Comparison of ENCODE assay signal across 8 cellular contexts in the genomic region with DNA sequence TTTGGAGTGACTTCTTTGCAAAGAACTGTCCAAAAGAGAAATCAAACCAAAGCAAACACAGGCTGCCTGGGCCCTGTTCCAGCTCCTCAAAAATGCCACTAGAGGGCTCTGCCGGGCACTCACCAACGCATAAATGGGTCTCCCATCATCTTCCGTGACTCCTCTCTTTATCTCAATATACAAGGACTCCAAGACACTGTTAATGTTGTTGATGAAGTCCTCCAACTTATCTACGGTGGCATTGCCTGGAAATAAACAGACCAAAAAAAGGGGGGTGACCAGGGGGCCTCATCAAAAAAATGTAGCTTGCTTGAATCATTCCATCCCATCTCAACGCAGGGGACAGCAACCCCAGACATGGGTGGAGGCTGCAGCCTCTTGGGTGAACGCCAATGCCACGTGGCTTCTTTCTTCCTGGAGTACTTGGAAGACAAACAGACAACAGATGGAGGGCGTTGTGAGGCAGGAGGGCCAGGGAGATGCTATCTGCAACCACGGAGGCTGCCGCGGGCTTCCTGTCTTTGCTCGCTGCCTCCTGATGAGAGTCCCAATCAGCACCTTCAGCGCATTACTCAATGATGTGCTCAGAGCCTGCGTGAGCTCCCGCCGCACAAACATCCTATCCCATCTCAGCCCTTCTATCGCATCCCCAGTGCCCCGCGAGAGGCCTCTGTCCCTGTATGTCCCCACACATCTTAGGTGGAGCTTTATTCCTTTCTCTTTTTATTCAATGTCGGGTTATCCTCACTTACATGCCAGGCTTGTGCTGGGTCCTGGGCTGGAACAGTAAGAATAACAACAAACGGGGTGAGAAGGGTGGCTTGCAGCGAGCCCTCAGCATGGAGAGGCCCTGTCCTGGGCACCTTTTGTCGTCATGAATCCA. TPM values are rescaled to one million over a fixed set of nuclear protein-coding genes. Genes with fewer than 3 reads are reported as not detected.
A peak's percentile ranks its signal among the peaks of the same experiment; 100 is the strongest.
DNase-seq lines count a peak whose midpoint lies in the region; ATAC-seq, FAIRE-seq and TF ChIP-seq lines count a peak whose summit lies in the region.

No MANE protein-coding gene starts in this region.

- in situ Hi-C loops in HepG2 (cut with HindIII; ENCODE audit: extremely low pct_ligation_motif_present, low pct_unique_long_range_greater_than_20kb) = no loop called here

- H3K4me2 ChIP-seq in HepG2 (ENCODE audit: low read depth, low read length) = no peak overlapping the region

- H3K4me1 ChIP-seq in colonic mucosa (peaks cover 35% of the 10 kb centered on the region), HepG2 (ENCODE audit: insufficient read depth, low read length) (no peaks in the 10 kb centered on the region)

- no peak for TF ChIP-seq EP300 in HepG2 (IDR thresholded peaks at IDR 0.05; ENCODE audit: low read depth in 2 of 2, low read length in 2 of 2)
- no peak for TF ChIP-seq EP300 in HepG2 (CRISPR knock-in tag; IDR thresholded peaks at IDR 0.05; ENCODE audit: borderline replicate concordance)

- H4K20me1 ChIP-seq in HepG2 (ENCODE audit: insufficient read depth, low read length) = no peaks in the 10 kb centered on the region

- H3K4me3 ChIP-seq in colonic mucosa (no peak overlapping the region), HepG2 (replicated peaks in 1 of 3; ENCODE audit: insufficient read depth in 1 of 3, low read depth in 2 of 3, low read length in 3 of 3) (no peak overlapping the region)

- H3K9ac ChIP-seq in colonic mucosa (ENCODE audit: low read depth in 2 of 2, low read length in 2 of 2) (peak overlapping the region; percentile 32 to 49), HepG2 (ENCODE audit: insufficient read depth, low read depth, low read length) (no peak overlapping the region)

- no peak overlapping the region for H2AFZ ChIP-seq in HepG2 (ENCODE audit: low read length)

- DNase-seq in A172 (ENCODE audit: low spot score) = peak; percentile 85
- DNase-seq in GM19239 (ENCODE audit: insufficient read length, low spot score) = no peak
- DNase-seq in NCI-H526 (lab: John Stamatoyannopoulos, UW) = peak; percentile 18 to 64
- peak; percentile 93 for DNase-seq in activated CD4-positive, alpha-beta T cell treated with anti-CD3 and anti-CD28 coated beads, Interleukin-2, amount 50 U/mL, for 1 hour
- peak; percentile 95 for DNase-seq in colonic mucosa
- DNase-seq in HepG2 (ENCODE audit: low spot score) = peak; percentile 60
- DNase-seq in stimulated activated CD4-positive, alpha-beta T cell treated with anti-CD3 and anti-CD28 coated beads, Interleukin-4, amount 100 ng/mL, for 24 hours = peak; percentile 80

- peak; percentile 91 for FAIRE-seq in GM19239 (lab: Jason Lieb, UNC)
- peak; percentile 90 for FAIRE-seq in HepG2 (lab: Jason Lieb, UNC)

- no peaks in the 10 kb centered on the region for H3K79me2 ChIP-seq in HepG2 (ENCODE audit: insufficient read depth, low read length)

- TF ChIP-seq CTCF in colonic mucosa (IDR thresholded peaks at IDR 0.05) = peak; percentile 74
- peak; percentile 85 for TF ChIP-seq CTCF in HepG2 (CRISPR knock-in tag; IDR thresholded peaks at IDR 0.05)

- H3K9me3 ChIP-seq in colonic mucosa (no peaks in the 10 kb centered on the region), HepG2 (ENCODE audit: low read length) (no peaks in the 10 kb centered on the region)

- POLR2A ChIA-PET in HepG2 (lab: Yijun Ruan, JAX) = interaction anchor here (0.8 to 2.0 kb wide), 4 partner anchors 33 to 139 kb away, joined by 4 to 11 read pairs (median 4); no protein-coding TSS in a partner anchor

- no TSS peak for BruUV-seq in HepG2 (replicated peaks; lab: Mats Ljungman, UMichigan)

- H3K27ac ChIP-seq in colonic mucosa (peak overlapping the region; percentile 71), HepG2 (ENCODE audit: extremely low read length, insufficient read depth, low read length) (no peak overlapping the region)

- H3K36me3 ChIP-seq in colonic mucosa = no peaks in the 10 kb centered on the region
- H3K36me3 ChIP-seq in HepG2 (replicated peaks in 1 of 2; ENCODE audit: control insufficient read depth in 1 of 2, insufficient read depth in 2 of 2, low read length in 2 of 2) = peaks cover 14 to 32% of the 10 kb centered on the region in 2 experiments; a peak in 4 of 5 replicates

- TF ChIP-seq RAD21 in HepG2 (CRISPR knock-in tag; IDR thresholded peaks at IDR 0.05) = peak; percentile 88

- peak; percentile 77 for ATAC-seq in HepG2
- ATAC-seq in GM18870 (IDR thresholded peaks at IDR 0.05; ENCODE audit: unreplicated experiment) = no peak

- intact Hi-C loops in colonic mucosa (cut with DNase I) = loop anchor here (5.0 kb wide), 1 partner anchor 77 kb away; the partner anchor contains the start of gene IL4R
- intact Hi-C loops in HepG2 (cut with micrococcal nuclease; ENCODE audit: unreplicated experiment) = loop anchor here (1.0 to 2.0 kb wide), 4 partner anchors 30 to 222 kb away; no protein-coding TSS in a partner anchor

- H3K27me3 ChIP-seq in colonic mucosa = no peaks in the 10 kb centered on the region
- no peaks in the 10 kb centered on the region for H3K27me3 ChIP-seq in HepG2 (ENCODE audit: control insufficient read depth in 1 of 2, insufficient read depth in 2 of 2, low read length in 2 of 2)

- no peak for TF ChIP-seq POLR2A in HepG2 (IDR thresholded peaks at IDR 0.05; ENCODE audit: insufficient read depth in 1 of 2, low read depth in 2 of 2, low read length in 2 of 2)

- 74% methylated on average over 23 of the region's 23 CpGs for WGBS in HepG2 (ENCODE audit: low lambda C conversion rate)

- CTCF ChIA-PET in HepG2 (lab: Yijun Ruan, JAX; ENCODE audit: low intra/inter-chr PET ratio, low total read pairs) = interaction anchor here (1.2 to 3.2 kb wide), 6 partner anchors 56 to 222 kb away, joined by 4 to 29 read pairs (median 7); no protein-coding TSS in a partner anchor

TF ChIP-seq in HepG2, 621 proteins besides CTCF, POLR2A, EP300 and RAD21 (continues in another document):
- no peak for TF ChIP-seq ZNF260 (CRISPR knock-in tag; IDR thresholded peaks at IDR 0.05; ENCODE audit: borderline replicate concordance, low read depth)

RNA-seq across cellular contexts. Expression of gene KDM8, which starts 32.0 kb away (rescaled TPM):
- total RNA-seq in A172 (2014; rRNA removed; shearing (Covaris generic)) = 2.7 and 6.0 TPM in 2 replicates
- total RNA-seq in colonic mucosa (1 to 10 TPM; 5.2 to 7.1 TPM), HepG2 (2016; rRNA removed; fragmentation: Illumina TruSeq; extraction: Trizol) (5.2 and 8.6 TPM in 2 replicates)
- 4.8 and 8.6 TPM in 2 replicates for total RNA-seq in HepG2 (2016; cell fraction: cytosol; rRNA removed; fragmentation: Illumina TruSeq; extraction: Trizol; ENCODE audit: low read depth)
- total RNA-seq in HepG2 (2016; cell fraction: insoluble cytoplasmic fraction; rRNA removed; fragmentation: Illumina TruSeq; extraction: Trizol) = 6.8 and 8.9 TPM in 2 replicates
- 5.4 and 6.5 TPM in 2 replicates for total RNA-seq in HepG2 (2016; cell fraction: membrane; rRNA removed; fragmentation: Illumina TruSeq; extraction: Trizol)
- total RNA-seq in HepG2 (2016; cell fraction: nucleus; rRNA removed; fragmentation: Illumina TruSeq; extraction: Trizol) = 10.5 and 11.8 TPM in 2 replicates
- 3.3 and 4.0 TPM in 2 replicates for polyA plus RNA-seq in HepG2 (2011; rRNA removed)
- 1.7 and 1.8 TPM in 2 replicates for polyA plus RNA-seq in HepG2 (2011; cell fraction: cytosol; rRNA removed)
- polyA plus RNA-seq in HepG2 (2011; cell fraction: nucleus; rRNA removed) = 18.0 and 23.0 TPM in 2 replicates
- 3.3 and 3.7 TPM in 2 replicates for polyA plus RNA-seq in HepG2 (2012)
- 1.4 and 2.0 TPM in 2 replicates for polyA plus RNA-seq in HepG2 (2016; cell fraction: cytosol; fragmentation: Illumina TruSeq; extraction: Trizol; ENCODE audit: low read depth)
- 8.2 and 9.2 TPM in 2 replicates for polyA plus RNA-seq in HepG2 (2016; cell fraction: insoluble cytoplasmic fraction; fragmentation: Illumina TruSeq; extraction: Trizol; ENCODE audit: low read depth)
- 2.7 and 2.8 TPM in 2 replicates for polyA plus RNA-seq in HepG2 (2016; cell fraction: membrane; fragmentation: Illumina TruSeq; extraction: Trizol; ENCODE audit: low read depth)
- 14.1 and 16.6 TPM in 2 replicates for polyA plus RNA-seq in HepG2 (2016; cell fraction: nucleus; fragmentation: Illumina TruSeq; extraction: Trizol; ENCODE audit: insufficient read depth, low read depth)
- polyA minus RNA-seq in HepG2 (2011; rRNA and poly(A)+ RNA removed; ENCODE audit: low replicate concordance) = 8.5 and 15.7 TPM in 2 replicates
- polyA minus RNA-seq in HepG2 (2011; cell fraction: cytosol; rRNA and poly(A)+ RNA removed) = 1.7 and 2.4 TPM in 2 replicates
- 13.1 and 14.7 TPM in 2 replicates for polyA minus RNA-seq in HepG2 (2011; cell fraction: nucleus; rRNA and poly(A)+ RNA removed)

RNA-seq across cellular contexts. Expression of gene NSMCE1, which starts 33.3 kb away (rescaled TPM):
- 96.6 and 104 TPM in 2 replicates for total RNA-seq in A172 (2014; rRNA removed; shearing (Covaris generic))
- total RNA-seq in colonic mucosa = 10 to 100 TPM; 37.6 to 58.2 TPM
- total RNA-seq in HepG2 (2016; rRNA removed; fragmentation: Illumina TruSeq; extraction: Trizol) = 52.9 and 53.2 TPM in 2 replicates
- total RNA-seq in HepG2 (2016; cell fraction: cytosol; rRNA removed; fragmentation: Illumina TruSeq; extraction: Trizol; ENCODE audit: low read depth) = 17.2 and 19.5 TPM in 2 replicates
- total RNA-seq in HepG2 (2016; cell fraction: insoluble cytoplasmic fraction; rRNA removed; fragmentation: Illumina TruSeq; extraction: Trizol) = 55.4 and 56.5 TPM in 2 replicates
- total RNA-seq in HepG2 (2016; cell fraction: membrane; rRNA removed; fragmentation: Illumina TruSeq; extraction: Trizol) = 25.5 and 27.7 TPM in 2 replicates
- total RNA-seq in HepG2 (2016; cell fraction: nucleus; rRNA removed; fragmentation: Illumina TruSeq; extraction: Trizol) = 28.0 and 30.5 TPM in 2 replicates
- 42.7 and 43.5 TPM in 2 replicates for polyA plus RNA-seq in HepG2 (2011; rRNA removed)
- 43.3 and 48.1 TPM in 2 replicates for polyA plus RNA-seq in HepG2 (2011; cell fraction: cytosol; rRNA removed)
- 9.6 and 20.1 TPM in 2 replicates for polyA plus RNA-seq in HepG2 (2011; cell fraction: nucleus; rRNA removed)
- polyA plus RNA-seq in HepG2 (2012) = 63.6 and 69.8 TPM in 2 replicates
- 16.5 and 23.5 TPM in 2 replicates for polyA plus RNA-seq in HepG2 (2016; cell fraction: cytosol; fragmentation: Illumina TruSeq; extraction: Trizol; ENCODE audit: low read depth)
- 55.4 and 59.8 TPM in 2 replicates for polyA plus RNA-seq in HepG2 (2016; cell fraction: insoluble cytoplasmic fraction; fragmentation: Illumina TruSeq; extraction: Trizol; ENCODE audit: low read depth)
- 23.1 and 25.4 TPM in 2 replicates for polyA plus RNA-seq in HepG2 (2016; cell fraction: membrane; fragmentation: Illumina TruSeq; extraction: Trizol; ENCODE audit: low read depth)
- polyA plus RNA-seq in HepG2 (2016; cell fraction: nucleus; fragmentation: Illumina TruSeq; extraction: Trizol; ENCODE audit: insufficient read depth, low read depth) = 58.1 and 59.0 TPM in 2 replicates
- 68.2 and 105 TPM in 2 replicates for polyA minus RNA-seq in HepG2 (2011; rRNA and poly(A)+ RNA removed; ENCODE audit: low replicate concordance)
- 19.2 and 19.6 TPM in 2 replicates for polyA minus RNA-seq in HepG2 (2011; cell fraction: cytosol; rRNA and poly(A)+ RNA removed)
- polyA minus RNA-seq in HepG2 (2011; cell fraction: nucleus; rRNA and poly(A)+ RNA removed) = 12.1 and 29.7 TPM in 2 replicates
